Comparison of ENCODE assay signal across 8 cellular contexts in genomic region chr4:177008836-177009501, GRCh38.
"Had no signal": no experiment of that assay in that cellular context is flagged by ENCODE, and none has a peak within 500 bp of the region (broad histone marks: within the 10 kb centered on the region; RNA-seq: fewer than 3 reads in every experiment).

No MANE protein-coding gene starts in this region.

- H3K4me1 ChIP-seq: neural progenitor cell, parathyroid adenoma had no signal

- H3K27me3 Mint-ChIP-seq: activated naive CD4-positive, alpha-beta T cell treated with anti-CD3 and anti-CD28 coated beads, Interleukin-2, amount 50 U/mL, for 24 hours had no signal

- H3K4me3 Mint-ChIP-seq: activated naive CD4-positive, alpha-beta T cell treated with anti-CD3 and anti-CD28 coated beads, Interleukin-2, amount 50 U/mL, for 24 hours; activated T-helper 1 cell treated with anti-CD3 and anti-CD28 coated beads, Interleukin-12 subunit alpha, Interleukin-12 subunit beta, Interleukin-2, Interleukin-4 antibody, amounts not matched to agents 30 ng/mL and 10 ng/mL and 1 ng/mL, durations not matched to agents 14 hours and 24 hours and 36 hours; mesothelial cell of epicardium; neural progenitor cell; WTC11 had no signal

- H3K36me3 Mint-ChIP-seq: activated naive CD4-positive, alpha-beta T cell treated with anti-CD3 and anti-CD28 coated beads, Interleukin-2, amount 50 U/mL, for 24 hours; WTC11 had no signal

- H3K36me3 ChIP-seq: neural progenitor cell had no signal

- H3K9ac ChIP-seq: neural progenitor cell, parathyroid adenoma had no signal

- H3K4me2 ChIP-seq: neural progenitor cell had no signal

- H2AFZ ChIP-seq: neural progenitor cell, parathyroid adenoma had no signal

- H3K4me1 Mint-ChIP-seq: activated naive CD4-positive, alpha-beta T cell treated with anti-CD3 and anti-CD28 coated beads, Interleukin-2, amount 50 U/mL, for 24 hours; mesothelial cell of epicardium; neural progenitor cell; WTC11 had no signal

- H3K27ac ChIP-seq: neural progenitor cell, parathyroid adenoma had no signal

- H3K27me3 ChIP-seq: neural progenitor cell had no signal

- ATAC-seq: WTC11 had no signal

- H3K27ac Mint-ChIP-seq: activated naive CD4-positive, alpha-beta T cell treated with anti-CD3 and anti-CD28 coated beads, Interleukin-2, amount 50 U/mL, for 24 hours; activated T-helper 1 cell treated with anti-CD3 and anti-CD28 coated beads, Interleukin-12 subunit alpha, Interleukin-12 subunit beta, Interleukin-2, Interleukin-4 antibody, amounts not matched to agents 30 ng/mL and 10 ng/mL and 1 ng/mL, durations not matched to agents 14 hours and 24 hours and 36 hours; mesothelial cell of epicardium; neural progenitor cell; WTC11 had no signal

- DNase-seq: activated CD4-positive, alpha-beta T cell treated with anti-CD3 and anti-CD28 coated beads for 48 hours; hippocampal formation had no signal

- H3K4me3 ChIP-seq: neural progenitor cell had no signal
